8 cellular contexts compared by ENCODE assay signal in the genomic region with DNA sequence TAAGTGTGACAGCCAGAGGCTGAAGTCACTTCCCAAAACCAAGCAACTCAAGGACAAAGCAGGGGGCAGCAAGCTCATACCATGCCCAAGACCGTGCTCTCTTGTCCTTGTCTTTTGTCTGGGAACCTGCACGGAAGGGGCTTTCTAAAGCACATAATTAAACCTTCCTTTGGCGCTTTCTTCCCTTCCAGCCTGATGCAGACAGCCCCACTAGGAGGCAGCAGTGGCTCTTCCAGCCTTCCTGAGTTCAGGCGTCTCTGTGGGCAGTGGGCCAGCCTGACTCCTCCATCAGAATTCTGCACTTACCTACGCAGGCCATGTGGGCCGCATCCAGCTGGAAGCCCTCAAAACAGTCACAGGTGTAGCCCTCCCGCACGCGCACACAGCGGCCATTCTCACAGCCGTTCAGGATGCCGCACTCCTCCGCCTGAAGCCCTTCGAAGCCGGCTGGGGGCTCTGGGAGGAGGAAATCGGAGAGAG. TPM values are rescaled to one million over a fixed set of nuclear protein-coding genes. Genes with fewer than 3 reads are reported as not detected.
DNase-seq lines count a peak whose midpoint lies in the region; ATAC-seq and TF ChIP-seq lines count a peak whose summit lies in the region.

No MANE protein-coding gene starts in this region.

- H4K20me1 ChIP-seq in DOHH2 (ENCODE audit: control insufficient read depth, insufficient read depth, low read depth, low read length) = 0 out of 2 replicates have a peak, but pooled peaks cover 5% of the 10 kb centered on the region

- intact Hi-C loops in stomach (cut with DNase I; ENCODE audit: low total_unique reads) = loop anchor here (5.0 kb wide), 1 partner anchor 111 kb away; a partner anchor contains a TSS

- DNase-seq in NCI-H146 treated with DMSO at 0.1 percent for 48 hours (lab: John Stamatoyannopoulos, UW; ENCODE audit: unreplicated experiment) (peak; percentile 38), astrocyte of the cerebellum (ENCODE audit: low read depth) (peak; percentile 80), stomach (peak; percentile 70), RKO (ENCODE audit: low spot score) (no peak)
- no peak for DNase-seq in activated naive CD4-positive, alpha-beta T cell treated with anti-CD3 and anti-CD28 coated beads, Interleukin-2, amount 50 U/mL, for 16 hours

- H3K9me2 ChIP-seq in DOHH2 (replicated peaks; ENCODE audit: control insufficient read depth, low read length) = no peaks in the 10 kb centered on the region

- no peaks in the 10 kb centered on the region for H3K27me3 ChIP-seq in DOHH2 (ENCODE audit: control insufficient read depth, low read length)
- H3K27me3 ChIP-seq in iPS-20b (ENCODE audit: insufficient read depth, low read length) = no peaks in the 10 kb centered on the region
- H3K27me3 ChIP-seq in stomach = no peaks in the 10 kb centered on the region

- no peak for TF ChIP-seq EP300 in stomach (IDR thresholded peaks at IDR 0.05)

- H3K9me3 ChIP-seq in DOHH2 (ENCODE audit: control insufficient read depth, insufficient read depth, low read length) (no peaks in the 10 kb centered on the region), iPS-20b (ENCODE audit: insufficient read depth, low read depth, low read length) (no peaks in the 10 kb centered on the region), stomach (no peaks in the 10 kb centered on the region)

- H3K36me3 ChIP-seq in DOHH2 (ENCODE audit: control insufficient read depth, low read length) (0 out of 2 replicates have a peak, but pooled peaks cover under 1% of the 10 kb centered on the region), iPS-20b (ENCODE audit: insufficient read depth, low read depth, low read length) (peaks cover 5% of the 10 kb centered on the region; the same call in 1 of the 2 replicates), stomach (peaks cover 0 to 50% (median 27%) of the 10 kb centered on the region in 4 donors)

- H3K4me2 ChIP-seq in DOHH2 (ENCODE audit: low read length) = no peak overlapping the region

- no peaks in the 10 kb centered on the region for H3F3A ChIP-seq in DOHH2 (ENCODE audit: control insufficient read depth, insufficient read depth)

- no peak for ATAC-seq in GM18498 (IDR thresholded peaks at IDR 0.05; ENCODE audit: unreplicated experiment)

- peaks cover 5% of the 10 kb centered on the region for H3K4me1 ChIP-seq in DOHH2 (ENCODE audit: control insufficient read depth, low read length)
- peaks cover 11% of the 10 kb centered on the region; the same call in 1 of the 2 replicates for H3K4me1 ChIP-seq in iPS-20b (ENCODE audit: insufficient read depth, low read length)
- peaks cover 0 to 14% (median 8%) of the 10 kb centered on the region in 4 donors for H3K4me1 ChIP-seq in stomach

- in situ Hi-C loops in astrocyte of the cerebellum (cut with HindIII; ENCODE audit: low sequenced_read_pairs) = no loop called here

- TF ChIP-seq POLR2A in stomach (IDR thresholded peaks at IDR 0.05) = no peak

- H3K4me3 ChIP-seq in DOHH2 (ENCODE audit: low read length) (no peak overlapping the region), astrocyte of the cerebellum (ENCODE audit: low read depth, low read length) (no peak overlapping the region), iPS-20b (ENCODE audit: low read length) (peak overlapping the region; percentile 36; the same call in 1 of the 2 replicates), stomach (no peak overlapping the region)

- peak; percentile 50 for TF ChIP-seq CTCF in DOHH2 (IDR thresholded peaks at IDR 0.05; ENCODE audit: low read depth, low read length, poor library complexity, severe bottlenecking)
- TF ChIP-seq CTCF in astrocyte of the cerebellum (IDR thresholded peaks at IDR 0.05; ENCODE audit: low read depth, low read length, missing control alignments) = peak; percentile 94
- peak in 5 of 7 experiments; percentile 26 to 59 (median 51) for TF ChIP-seq CTCF in stomach (IDR thresholded peaks at IDR 0.05)

- H3K79me2 ChIP-seq in DOHH2 (ENCODE audit: control insufficient read depth, low read length) = no peaks in the 10 kb centered on the region

- H3K27ac ChIP-seq in DOHH2 (ENCODE audit: low read depth, low read length) = no peak overlapping the region
- H3K27ac ChIP-seq in iPS-20b (ENCODE audit: low read length) = peak overlapping the region; percentile 65
- peak overlapping the region in 1 of 5 donors; percentile 66 for H3K27ac ChIP-seq in stomach

- peak overlapping the region; percentile 65; the same call in 1 of the 2 replicates for H3K9ac ChIP-seq in iPS-20b (ENCODE audit: low read depth, low read length)

- WGBS in stomach, 5 donors = 37 to 56% (median 43%) methylated on average over 16 of the region's 16 CpGs

RNA-seq across cellular contexts. Expression of a gene that starts 7.6 kb away (rescaled TPM):
- 10 to 100 TPM in 3 of 5 donors, not detected in 2; 15.2 to 34.3 (median 27.2) TPM for total RNA-seq in stomach
- 10 to 100 TPM; 22.1 to 31.9 (median 22.8) TPM for polyA plus RNA-seq in stomach

RNA-seq across cellular contexts. Expression of a gene that starts 8.1 kb away (rescaled TPM):
- 100 to 1,000 TPM in 3 of 5 donors, 10 to 100 TPM in 2; 62.6 to 186 (median 103) TPM for total RNA-seq in stomach
- 100 to 1,000 TPM; 124 to 152 (median 134) TPM for polyA plus RNA-seq in stomach

Comparison
In these comparisons a context has a peak if more than half of its experiments do, and no peak if none do; other contexts are left out.
1. DNase-seq: peak in NCI-H146 treated with DMSO at 0.1 percent for 48 hours (single experiment), astrocyte of the cerebellum (single experiment) and stomach (single experiment); none in RKO (single experiment) and activated naive CD4-positive, alpha-beta T cell treated with anti-CD3 and anti-CD28 coated beads, Interleukin-2, amount 50 U/mL, for 16 hours (single experiment).
2. Peak in every context shown above with its lines, with median percentiles within 50 percentile points of each other: CTCF ChIP-seq.